Comparison of ENCODE assay signal across 8 cellular contexts in the genomic region with DNA sequence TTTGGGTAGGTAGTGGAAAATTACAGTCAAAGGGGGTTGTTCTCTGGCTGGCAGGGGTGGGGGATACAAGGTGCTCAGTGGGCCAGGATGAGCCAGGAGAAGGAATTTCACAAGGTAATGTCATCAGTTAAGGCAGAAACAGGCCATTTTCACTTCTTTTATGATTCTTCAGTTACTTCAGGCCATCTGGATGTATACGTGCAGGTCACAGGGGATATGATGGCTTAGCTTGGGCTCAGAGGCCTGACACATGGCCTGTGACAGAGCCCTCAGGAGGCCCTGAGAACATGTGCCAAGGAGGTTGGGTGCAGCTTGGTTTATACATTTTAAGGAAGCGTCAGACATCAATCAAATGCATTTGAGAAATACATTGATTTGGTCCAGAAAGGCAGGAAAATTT. TPM values are rescaled to one million over a fixed set of nuclear protein-coding genes. Genes with fewer than 3 reads are reported as not detected.
DNase-seq lines count a peak whose midpoint lies in the region; ATAC-seq, FAIRE-seq and TF ChIP-seq lines count a peak whose summit lies in the region.
"Not testable (repeated sequence)": the region's sequence is repeated elsewhere in the genome, so short reads cannot be mapped to it uniquely, and the experiment has no call there.

No MANE protein-coding gene starts in this region.

- not testable (repeated sequence) for H3K4me3 ChIP-seq in HepG2 (replicated peaks in 1 of 3; ENCODE audit: insufficient read depth in 1 of 3, low read depth in 2 of 3, low read length in 3 of 3); neutrophil (ENCODE audit: low read depth in 1 of 2, low read length in 1 of 2); suprapubic skin

- not testable (repeated sequence) for H3K36me3 Mint-ChIP-seq in CD4-positive, alpha-beta T cell (ENCODE audit: low read depth); activated B cell treated with CpG ODN at 0.5 μM for 24 hours (ENCODE audit: low read depth); activated T-helper 1 cell treated with anti-CD3 and anti-CD28 coated beads, Interleukin-12 subunit alpha, Interleukin-12 subunit beta, Interleukin-2, Interleukin-4 antibody, amounts not matched to agents 30 ng/mL and 10 ng/mL and 1 ng/mL, durations not matched to agents 14 hours and 24 hours and 36 hours (ENCODE audit: low read depth); MCF 10A (ENCODE audit: insufficient read depth, unreplicated experiment)

- H3K9me3 ChIP-seq in CD4-positive, alpha-beta T cell (ENCODE audit: control insufficient read depth, low read length); HepG2 (ENCODE audit: low read length); neutrophil; suprapubic skin: not testable (repeated sequence)

- not testable (repeated sequence) for TF ChIP-seq EP300 in HepG2 (IDR thresholded peaks at IDR 0.05; ENCODE audit: low read depth in 2 of 2, low read length in 2 of 2); suprapubic skin (IDR thresholded peaks at IDR 0.05)
- 0 out of 2 replicates have a peak, but pooled peaks have one; percentile 9 for TF ChIP-seq EP300 in HepG2 (CRISPR knock-in tag; IDR thresholded peaks at IDR 0.05; ENCODE audit: borderline replicate concordance)

- CTCF ChIA-PET in CD4-positive, alpha-beta T cell (lab: Charles Lee); activated B cell treated with CpG ODN at 0.5 μM for 24 hours (lab: Charles Lee); HepG2 (lab: Yijun Ruan, JAX; ENCODE audit: low intra/inter-chr PET ratio, low total read pairs): not testable (repeated sequence)
- CTCF ChIA-PET in MCF 10A (lab: Yijun Ruan, JAX): interaction anchor here (0.5 to 0.7 kb wide), 3 partner anchors 24 to 209 kb away, joined by 3 to 4 read pairs (median 3); no protein-coding TSS in a partner anchor

- TF ChIP-seq RAD21 in HepG2 (CRISPR knock-in tag; IDR thresholded peaks at IDR 0.05): not testable (repeated sequence)

- not testable (repeated sequence) for H3K79me2 ChIP-seq in HepG2 (ENCODE audit: insufficient read depth, low read length)

- H3K4me2 ChIP-seq in HepG2 (ENCODE audit: low read depth, low read length): not testable (repeated sequence)

- not testable (repeated sequence) for H3K27me3 ChIP-seq in CD4-positive, alpha-beta T cell (ENCODE audit: control insufficient read depth, insufficient read depth, low read length); HepG2 (ENCODE audit: control insufficient read depth in 1 of 2, insufficient read depth in 2 of 2, low read length in 2 of 2); neutrophil; suprapubic skin

- not testable (repeated sequence) for FAIRE-seq in HepG2 (lab: Jason Lieb, UNC)

- H3K27ac Mint-ChIP-seq in CD4-positive, alpha-beta T cell: peak overlapping the region; percentile 98
- peak overlapping the region; percentile 94 for H3K27ac Mint-ChIP-seq in activated B cell treated with CpG ODN at 0.5 μM for 24 hours
- H3K27ac Mint-ChIP-seq in activated T-helper 1 cell treated with anti-CD3 and anti-CD28 coated beads, Interleukin-12 subunit alpha, Interleukin-12 subunit beta, Interleukin-2, Interleukin-4 antibody, amounts not matched to agents 30 ng/mL and 10 ng/mL and 1 ng/mL, durations not matched to agents 14 hours and 24 hours and 36 hours: peak overlapping the region; percentile 99
- H3K27ac Mint-ChIP-seq in MCF 10A (ENCODE audit: low read depth, unreplicated experiment): not testable (repeated sequence)

- H3K27ac ChIP-seq in CD4-positive, alpha-beta T cell (ENCODE audit: low read depth, low read length); HepG2 (ENCODE audit: extremely low read length, insufficient read depth, low read length): not testable (repeated sequence)
- peak overlapping the region; percentile 88 for H3K27ac ChIP-seq in neutrophil
- peak overlapping the region; percentile 24 for H3K27ac ChIP-seq in suprapubic skin

- H3K4me1 Mint-ChIP-seq in CD4-positive, alpha-beta T cell (ENCODE audit: low read depth): peaks cover 43% of the 10 kb centered on the region
- H3K4me1 Mint-ChIP-seq in activated B cell treated with CpG ODN at 0.5 μM for 24 hours (peaks cover 59% of the 10 kb centered on the region), MCF 10A (ENCODE audit: insufficient read depth, unreplicated experiment) (peaks cover 18% of the 10 kb centered on the region)
- H3K4me1 Mint-ChIP-seq in activated T-helper 1 cell treated with anti-CD3 and anti-CD28 coated beads, Interleukin-12 subunit alpha, Interleukin-12 subunit beta, Interleukin-2, Interleukin-4 antibody, amounts not matched to agents 30 ng/mL and 10 ng/mL and 1 ng/mL, durations not matched to agents 14 hours and 24 hours and 36 hours (ENCODE audit: low read depth): peaks cover 69% of the 10 kb centered on the region

- not testable (repeated sequence) for H3K27me3 Mint-ChIP-seq in CD4-positive, alpha-beta T cell; activated B cell treated with CpG ODN at 0.5 μM for 24 hours; activated T-helper 1 cell treated with anti-CD3 and anti-CD28 coated beads, Interleukin-12 subunit alpha, Interleukin-12 subunit beta, Interleukin-2, Interleukin-4 antibody, amounts not matched to agents 30 ng/mL and 10 ng/mL and 1 ng/mL, durations not matched to agents 14 hours and 24 hours and 36 hours (ENCODE audit: insufficient read depth); MCF 10A (ENCODE audit: insufficient read depth, unreplicated experiment)

- DNase-seq in CD4-positive, alpha-beta T cell; activated B cell treated with CpG ODN at 0.5 μM for 24 hours; activated T-helper 1 cell treated with anti-CD3 and anti-CD28 coated beads, Interleukin-12 subunit alpha, Interleukin-12 subunit beta, Interleukin-2, Interleukin-4 antibody, amounts not matched to agents 30 ng/mL and 10 ng/mL and 1 ng/mL, durations not matched to agents 14 hours and 24 hours and 36 hours (ENCODE audit: low spot score); MCF 10A (ENCODE audit: unreplicated experiment); HepG2 (ENCODE audit: low spot score); suprapubic skin (ENCODE audit: low spot score in 2 of 2): not testable (repeated sequence)
- DNase-seq in NCI-H82 (lab: John Stamatoyannopoulos, UW): peak; percentile 71

- not testable (repeated sequence) for BruUV-seq in MCF 10A (replicated peaks; lab: Mats Ljungman, UMichigan); HepG2 (replicated peaks; lab: Mats Ljungman, UMichigan)

- ATAC-seq in CD4-positive, alpha-beta T cell (ENCODE audit: poor library complexity); activated B cell treated with CpG ODN at 0.5 μM for 24 hours (ENCODE audit: low read depth); HepG2: not testable (repeated sequence)

- H3K4me3 Mint-ChIP-seq in CD4-positive, alpha-beta T cell: peak overlapping the region; percentile 97
- H3K4me3 Mint-ChIP-seq in activated B cell treated with CpG ODN at 0.5 μM for 24 hours (peak overlapping the region; percentile 52), MCF 10A (ENCODE audit: unreplicated experiment) (peak overlapping the region; percentile 83)
- H3K4me3 Mint-ChIP-seq in activated T-helper 1 cell treated with anti-CD3 and anti-CD28 coated beads, Interleukin-12 subunit alpha, Interleukin-12 subunit beta, Interleukin-2, Interleukin-4 antibody, amounts not matched to agents 30 ng/mL and 10 ng/mL and 1 ng/mL, durations not matched to agents 14 hours and 24 hours and 36 hours: peak overlapping the region; percentile 93

- intact Hi-C loops in CD4-positive, alpha-beta T cell (cut with DNase I, micrococcal nuclease): loop anchor here in 1 of 2 experiments (2.0 to 10.0 kb wide), 2 partner anchors 39 to 253 kb away; no protein-coding TSS in a partner anchor
- intact Hi-C loops in activated B cell treated with CpG ODN at 0.5 μM for 24 hours (cut with micrococcal nuclease): loop anchor here (10.0 kb wide), 1 partner anchor 253 kb away; no protein-coding TSS in a partner anchor
- intact Hi-C loops in activated T-helper 1 cell treated with anti-CD3 and anti-CD28 coated beads, Interleukin-12 subunit alpha, Interleukin-12 subunit beta, Interleukin-2, Interleukin-4 antibody, amounts not matched to agents 30 ng/mL and 10 ng/mL and 1 ng/mL, durations not matched to agents 14 hours and 24 hours and 36 hours (cut with micrococcal nuclease); MCF 10A (cut with micrococcal nuclease); HepG2 (cut with micrococcal nuclease; ENCODE audit: unreplicated experiment): not testable (repeated sequence)

- POLR2A ChIA-PET in CD4-positive, alpha-beta T cell (lab: Charles Lee): interaction anchor here (0.8 kb wide), 2 partner anchors 17 to 127 kb away, joined by 3 to 4 read pairs; no protein-coding TSS in a partner anchor
- POLR2A ChIA-PET in activated B cell treated with CpG ODN at 0.5 μM for 24 hours (lab: Charles Lee) (interaction anchor here (0.5 kb wide), 1 partner anchor 9 kb away, joined by 3 read pairs; no protein-coding TSS in a partner anchor), MCF 10A (lab: Yijun Ruan, JAX) (interaction anchor here (0.7 to 4.2 kb wide), 2 partner anchors 20 to 61 kb away, joined by 3 to 21 read pairs; no protein-coding TSS in a partner anchor)
- POLR2A ChIA-PET in HepG2 (lab: Yijun Ruan, JAX): not testable (repeated sequence)

- TF ChIP-seq CTCF in CD4-positive, alpha-beta T cell (IDR thresholded peaks at IDR 0.05); activated B cell treated with CpG ODN at 0.5 μM for 24 hours (IDR thresholded peaks at IDR 0.05); MCF 10A (IDR thresholded peaks at IDR 0.05; ENCODE audit: unreplicated experiment); HepG2 (CRISPR knock-in tag; IDR thresholded peaks at IDR 0.05); neutrophil (IDR thresholded peaks at IDR 0.05); suprapubic skin (IDR thresholded peaks at IDR 0.05): not testable (repeated sequence)

- not testable (repeated sequence) for H3K9me3 Mint-ChIP-seq in CD4-positive, alpha-beta T cell; activated B cell treated with CpG ODN at 0.5 μM for 24 hours; activated T-helper 1 cell treated with anti-CD3 and anti-CD28 coated beads, Interleukin-12 subunit alpha, Interleukin-12 subunit beta, Interleukin-2, Interleukin-4 antibody, amounts not matched to agents 30 ng/mL and 10 ng/mL and 1 ng/mL, durations not matched to agents 14 hours and 24 hours and 36 hours; MCF 10A (ENCODE audit: unreplicated experiment)

- not testable (repeated sequence) for TF ChIP-seq POLR2A in HepG2 (IDR thresholded peaks at IDR 0.05; ENCODE audit: insufficient read depth in 1 of 2, low read depth in 2 of 2, low read length in 2 of 2); suprapubic skin (IDR thresholded peaks at IDR 0.05)

- not testable (repeated sequence) for H2AFZ ChIP-seq in HepG2 (ENCODE audit: low read length)

- H3K36me3 ChIP-seq in HepG2 (replicated peaks in 1 of 2; ENCODE audit: control insufficient read depth in 1 of 2, insufficient read depth in 2 of 2, low read length in 2 of 2); neutrophil; suprapubic skin: not testable (repeated sequence)

- WGBS in HepG2 (ENCODE audit: low lambda C conversion rate): 93% methylated on average over 2 of the region's 2 CpGs
- WGBS in suprapubic skin: 70% methylated on average over 2 of the region's 2 CpGs

- H3K4me1 ChIP-seq in HepG2 (ENCODE audit: insufficient read depth, low read length) (peaks cover 52% of the 10 kb centered on the region), neutrophil (ENCODE audit: control insufficient read depth in 1 of 2, insufficient read depth in 1 of 2, low read depth in 1 of 2, low read length in 1 of 2) (peaks cover 47 to 55% of the 10 kb centered on the region in 2 experiments), suprapubic skin (peaks cover 46% of the 10 kb centered on the region)

- H4K20me1 ChIP-seq in HepG2 (ENCODE audit: insufficient read depth, low read length): not testable (repeated sequence)

- not testable (repeated sequence) for H3K9ac ChIP-seq in HepG2 (ENCODE audit: insufficient read depth, low read depth, low read length)

- in situ Hi-C loops in HepG2 (cut with HindIII; ENCODE audit: extremely low pct_ligation_motif_present, low pct_unique_long_range_greater_than_20kb): loop anchor here (5.0 kb wide), 1 partner anchor 111 kb away; a partner anchor contains a TSS

RNA-seq across cellular contexts. Expression of a gene that starts 2.4 kb away (rescaled TPM):
- total RNA-seq in CD4-positive, alpha-beta T cell: 100 to 1,000 TPM; 290 to 312 TPM
- 203 and 228 TPM in 2 replicates for total RNA-seq in activated B cell treated with CpG ODN at 0.5 μM for 24 hours
- 282 and 290 TPM in 2 replicates for total RNA-seq in activated T-helper 1 cell treated with anti-CD3 and anti-CD28 coated beads, Interleukin-12 subunit alpha, Interleukin-12 subunit beta, Interleukin-2, Interleukin-4 antibody, amounts not matched to agents 30 ng/mL and 10 ng/mL and 1 ng/mL, durations not matched to agents 14 hours and 24 hours and 36 hours
- 50.5 and 67.5 TPM in 2 replicates for total RNA-seq in MCF 10A (2022)
- total RNA-seq in HepG2 (2016; rRNA removed; fragmentation: Illumina TruSeq; extraction: Trizol): 38.7 and 42.8 TPM in 2 replicates
- total RNA-seq in HepG2 (2016; cell fraction: cytosol; rRNA removed; fragmentation: Illumina TruSeq; extraction: Trizol; ENCODE audit: low read depth): 8.0 and 9.3 TPM in 2 replicates
- 36.5 and 38.8 TPM in 2 replicates for total RNA-seq in HepG2 (2016; cell fraction: insoluble cytoplasmic fraction; rRNA removed; fragmentation: Illumina TruSeq; extraction: Trizol)
- total RNA-seq in HepG2 (2016; cell fraction: membrane; rRNA removed; fragmentation: Illumina TruSeq; extraction: Trizol): 12.8 and 13.4 TPM in 2 replicates
- 57.4 and 57.5 TPM in 2 replicates for total RNA-seq in HepG2 (2016; cell fraction: nucleus; rRNA removed; fragmentation: Illumina TruSeq; extraction: Trizol)
- polyA plus RNA-seq in HepG2 (2011; rRNA removed): 38.6 and 44.0 TPM in 2 replicates
- 16.4 and 18.9 TPM in 2 replicates for polyA plus RNA-seq in HepG2 (2011; cell fraction: cytosol; rRNA removed)
- 134 and 171 TPM in 2 replicates for polyA plus RNA-seq in HepG2 (2011; cell fraction: nucleus; rRNA removed)
- polyA plus RNA-seq in HepG2 (2012): 28.2 and 46.6 TPM in 2 replicates
- polyA plus RNA-seq in HepG2 (2016; cell fraction: cytosol; fragmentation: Illumina TruSeq; extraction: Trizol; ENCODE audit: low read depth): 1.4 and 2.0 TPM in 2 replicates
- 23.5 and 27.4 TPM in 2 replicates for polyA plus RNA-seq in HepG2 (2016; cell fraction: insoluble cytoplasmic fraction; fragmentation: Illumina TruSeq; extraction: Trizol; ENCODE audit: low read depth)
- 3.4 and 3.7 TPM in 2 replicates for polyA plus RNA-seq in HepG2 (2016; cell fraction: membrane; fragmentation: Illumina TruSeq; extraction: Trizol; ENCODE audit: low read depth)
- 77.8 and 79.2 TPM in 2 replicates for polyA plus RNA-seq in HepG2 (2016; cell fraction: nucleus; fragmentation: Illumina TruSeq; extraction: Trizol; ENCODE audit: insufficient read depth, low read depth)
- polyA minus RNA-seq in HepG2 (2011; rRNA and poly(A)+ RNA removed; ENCODE audit: low replicate concordance): 133 and 148 TPM in 2 replicates
- polyA minus RNA-seq in HepG2 (2011; cell fraction: cytosol; rRNA and poly(A)+ RNA removed): 36.1 and 37.6 TPM in 2 replicates
- 108 and 132 TPM in 2 replicates for polyA minus RNA-seq in HepG2 (2011; cell fraction: nucleus; rRNA and poly(A)+ RNA removed)
- 100 to 1,000 TPM in 2 of 4 donors, 10 to 100 TPM in 2; 57.8 to 197 (median 94.1) TPM for total RNA-seq in suprapubic skin

RNA-seq across cellular contexts. Expression of a gene that starts 38.1 kb away (rescaled TPM):
- 10 to 100 TPM; 46.5 to 50.9 TPM for total RNA-seq in CD4-positive, alpha-beta T cell
- total RNA-seq in activated B cell treated with CpG ODN at 0.5 μM for 24 hours (7.5 and 8.4 TPM in 2 replicates), MCF 10A (2022) (11.7 and 13.6 TPM in 2 replicates), HepG2 (2016; rRNA removed; fragmentation: Illumina TruSeq; extraction: Trizol) (3.1 and 8.7 TPM in 2 replicates), suprapubic skin (10 to 100 TPM; 14.1 to 38.9 (median 26.5) TPM)
- 5.5 and 5.9 TPM in 2 replicates for total RNA-seq in activated T-helper 1 cell treated with anti-CD3 and anti-CD28 coated beads, Interleukin-12 subunit alpha, Interleukin-12 subunit beta, Interleukin-2, Interleukin-4 antibody, amounts not matched to agents 30 ng/mL and 10 ng/mL and 1 ng/mL, durations not matched to agents 14 hours and 24 hours and 36 hours
- total RNA-seq in HepG2 (2016; cell fraction: cytosol; rRNA removed; fragmentation: Illumina TruSeq; extraction: Trizol; ENCODE audit: low read depth): 3.2 and 3.4 TPM in 2 replicates
- total RNA-seq in HepG2 (2016; cell fraction: insoluble cytoplasmic fraction; rRNA removed; fragmentation: Illumina TruSeq; extraction: Trizol): 3.5 and 11.2 TPM in 2 replicates
- total RNA-seq in HepG2 (2016; cell fraction: membrane; rRNA removed; fragmentation: Illumina TruSeq; extraction: Trizol): 3.1 and 3.2 TPM in 2 replicates
- 12.9 and 13.6 TPM in 2 replicates for total RNA-seq in HepG2 (2016; cell fraction: nucleus; rRNA removed; fragmentation: Illumina TruSeq; extraction: Trizol)
- 13.2 and 21.1 TPM in 2 replicates for polyA plus RNA-seq in HepG2 (2011; rRNA removed)
- 5.5 and 7.6 TPM in 2 replicates for polyA plus RNA-seq in HepG2 (2011; cell fraction: cytosol; rRNA removed)
- polyA plus RNA-seq in HepG2 (2011; cell fraction: nucleus; rRNA removed): 121 and 146 TPM in 2 replicates
- 7.0 and 18.5 TPM in 2 replicates for polyA plus RNA-seq in HepG2 (2012)
- 0.73 and 1.0 TPM in 2 replicates for polyA plus RNA-seq in HepG2 (2016; cell fraction: cytosol; fragmentation: Illumina TruSeq; extraction: Trizol; ENCODE audit: low read depth)
- polyA plus RNA-seq in HepG2 (2016; cell fraction: insoluble cytoplasmic fraction; fragmentation: Illumina TruSeq; extraction: Trizol; ENCODE audit: low read depth): 2.8 and 4.4 TPM in 2 replicates
- 1.4 and 2.3 TPM in 2 replicates for polyA plus RNA-seq in HepG2 (2016; cell fraction: membrane; fragmentation: Illumina TruSeq; extraction: Trizol; ENCODE audit: low read depth)
- 29.5 and 32.2 TPM in 2 replicates for polyA plus RNA-seq in HepG2 (2016; cell fraction: nucleus; fragmentation: Illumina TruSeq; extraction: Trizol; ENCODE audit: insufficient read depth, low read depth)
- 7.7 and 20.5 TPM in 2 replicates for polyA minus RNA-seq in HepG2 (2011; rRNA and poly(A)+ RNA removed; ENCODE audit: low replicate concordance)
- 5.6 and 11.8 TPM in 2 replicates for polyA minus RNA-seq in HepG2 (2011; cell fraction: cytosol; rRNA and poly(A)+ RNA removed)
- 22.4 and 23.0 TPM in 2 replicates for polyA minus RNA-seq in HepG2 (2011; cell fraction: nucleus; rRNA and poly(A)+ RNA removed)

RNA-seq across cellular contexts. Expression of a gene that starts 38.2 kb away (rescaled TPM):
- 100 to 1,000 TPM in 1 of 2 experiments, 10 to 100 TPM in 1; 97.9 to 102 TPM for total RNA-seq in CD4-positive, alpha-beta T cell
- 38.8 and 41.3 TPM in 2 replicates for total RNA-seq in activated B cell treated with CpG ODN at 0.5 μM for 24 hours
- total RNA-seq in activated T-helper 1 cell treated with anti-CD3 and anti-CD28 coated beads, Interleukin-12 subunit alpha, Interleukin-12 subunit beta, Interleukin-2, Interleukin-4 antibody, amounts not matched to agents 30 ng/mL and 10 ng/mL and 1 ng/mL, durations not matched to agents 14 hours and 24 hours and 36 hours: 20.1 and 22.2 TPM in 2 replicates
- 42.0 and 42.4 TPM in 2 replicates for total RNA-seq in MCF 10A (2022)
- 5.5 and 12.2 TPM in 2 replicates for total RNA-seq in HepG2 (2016; rRNA removed; fragmentation: Illumina TruSeq; extraction: Trizol)
- 4.0 and 6.2 TPM in 2 replicates for total RNA-seq in HepG2 (2016; cell fraction: cytosol; rRNA removed; fragmentation: Illumina TruSeq; extraction: Trizol; ENCODE audit: low read depth)
- total RNA-seq in HepG2 (2016; cell fraction: insoluble cytoplasmic fraction; rRNA removed; fragmentation: Illumina TruSeq; extraction: Trizol): 4.5 and 13.3 TPM in 2 replicates
- total RNA-seq in HepG2 (2016; cell fraction: membrane; rRNA removed; fragmentation: Illumina TruSeq; extraction: Trizol): 6.1 and 6.4 TPM in 2 replicates
- total RNA-seq in HepG2 (2016; cell fraction: nucleus; rRNA removed; fragmentation: Illumina TruSeq; extraction: Trizol): 18.5 and 23.9 TPM in 2 replicates
- 17.6 and 23.9 TPM in 2 replicates for polyA plus RNA-seq in HepG2 (2011; rRNA removed)
- 13.7 and 17.1 TPM in 2 replicates for polyA plus RNA-seq in HepG2 (2011; cell fraction: cytosol; rRNA removed)
- polyA plus RNA-seq in HepG2 (2011; cell fraction: nucleus; rRNA removed): 145 and 163 TPM in 2 replicates
- polyA plus RNA-seq in HepG2 (2012): 21.6 and 30.9 TPM in 2 replicates
- polyA plus RNA-seq in HepG2 (2016; cell fraction: cytosol; fragmentation: Illumina TruSeq; extraction: Trizol; ENCODE audit: low read depth): 3.7 and 4.2 TPM in 2 replicates
- 7.1 and 11.5 TPM in 2 replicates for polyA plus RNA-seq in HepG2 (2016; cell fraction: insoluble cytoplasmic fraction; fragmentation: Illumina TruSeq; extraction: Trizol; ENCODE audit: low read depth)
- polyA plus RNA-seq in HepG2 (2016; cell fraction: membrane; fragmentation: Illumina TruSeq; extraction: Trizol; ENCODE audit: low read depth): 7.0 and 7.3 TPM in 2 replicates
- 81.4 and 86.8 TPM in 2 replicates for polyA plus RNA-seq in HepG2 (2016; cell fraction: nucleus; fragmentation: Illumina TruSeq; extraction: Trizol; ENCODE audit: insufficient read depth, low read depth)
- 15.4 and 23.1 TPM in 2 replicates for polyA minus RNA-seq in HepG2 (2011; rRNA and poly(A)+ RNA removed; ENCODE audit: low replicate concordance)
- polyA minus RNA-seq in HepG2 (2011; cell fraction: cytosol; rRNA and poly(A)+ RNA removed): 15.4 and 18.7 TPM in 2 replicates
- 34.1 and 36.2 TPM in 2 replicates for polyA minus RNA-seq in HepG2 (2011; cell fraction: nucleus; rRNA and poly(A)+ RNA removed)
- total RNA-seq in suprapubic skin: 10 to 100 TPM; 27.0 to 79.3 (median 31.2) TPM
